28 cellular contexts compared by ENCODE assay signal in the genomic region with DNA sequence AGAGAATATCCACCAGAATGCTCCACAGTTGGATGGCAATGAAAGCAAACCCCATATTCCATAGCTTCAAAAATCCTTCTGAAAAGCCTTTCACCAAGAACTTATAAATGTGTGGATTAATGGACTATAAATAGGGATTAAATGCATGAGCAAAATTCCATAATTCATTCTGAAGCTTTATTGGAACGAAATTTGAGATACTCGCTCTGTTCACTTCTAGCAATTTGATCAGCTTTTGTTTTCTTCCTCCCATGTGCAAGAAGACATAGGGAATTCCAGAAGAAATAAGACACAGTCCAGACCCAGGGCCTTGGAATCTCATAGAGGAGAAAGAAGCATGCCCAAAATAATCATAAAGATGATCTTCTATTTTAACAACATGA.
"Had no signal": no experiment of that assay in that cellular context is flagged by ENCODE, and none has a peak within 500 bp of the region (broad histone marks: within the 10 kb centered on the region; RNA-seq: fewer than 3 reads in every experiment).

No MANE protein-coding gene starts in this region.

- H2AFZ ChIP-seq: PC-9 had no signal

- H3K4me1 Mint-ChIP-seq: T-cell had no signal

- ATAC-seq: Panc1, Right ventricle myocardium inferior, SK-N-SH treated with all-trans-retinoic acid at 6 μM for 48 hours, T-cell had no signal

- H3K9me3 ChIP-seq: SJCRH30 had no signal

- H3K36me3 Mint-ChIP-seq: T-cell had no signal

- H3K4me3 ChIP-seq: PC-9, SJCRH30, SK-N-MC had no signal

- H3K4me1 ChIP-seq: SJCRH30 had no signal

- H3K27ac Mint-ChIP-seq: T-cell had no signal

- H3K27ac ChIP-seq: KMS-11, PC-9, RWPE1, SJCRH30, SK-N-MC had no signal

- DNase-seq: Karpas-422, MM.1S, MV-4-11, NCI-H1092, NCI-H1105, NCI-H1417 treated with DMSO at 0.1 percent for 48 hours, NCI-H1436 treated with DMSO at 0.1 percent for 48 hours, NCI-H1694 treated with DMSO at 0.1 percent for 48 hours, NCI-H187 treated with DMSO at 0.1 percent for 48 hours, NCI-H2029, NCI-H2171 treated with DMSO at 0.1 percent for 48 hours, NCI-H2227 treated with DMSO at 0.1 percent for 48 hours, NCI-H345, NCI-H510A, NCI-H524, NCI-H526, NCI-H774, PC-9, SHP77, SIG-M5, SJCRH30, T-cell had no signal

- H3K4me2 ChIP-seq: KMS-11, PC-9 had no signal

- H3K36me3 ChIP-seq: SJCRH30 had no signal

- H3K4me3 Mint-ChIP-seq: T-cell had no signal
